In the genomic region with DNA sequence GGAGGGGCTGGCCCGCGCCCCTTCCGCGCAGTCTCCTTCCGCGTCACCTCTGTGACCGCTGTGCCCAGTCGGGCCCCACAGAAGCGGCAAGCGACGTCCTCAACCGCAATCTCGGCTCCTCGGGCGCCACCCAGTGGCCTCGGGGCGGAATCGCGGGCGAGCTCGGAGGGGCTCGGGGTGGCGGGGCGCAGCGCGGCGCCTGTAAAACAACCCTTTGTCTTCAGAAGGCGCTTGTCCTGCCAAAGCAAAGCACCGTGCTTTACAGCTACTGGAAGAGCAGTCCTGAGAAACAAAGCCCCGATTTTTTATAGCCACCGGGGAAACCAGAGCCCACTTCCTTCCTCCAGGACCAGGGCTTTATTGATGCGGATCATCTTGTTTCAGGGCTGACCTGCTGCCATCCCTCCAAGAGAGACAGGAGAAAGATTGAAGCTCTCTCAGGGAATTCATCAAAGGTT, we compare ENCODE assay signal across 8 cellular contexts. TPM values are rescaled to one million over a fixed set of nuclear protein-coding genes. Genes with fewer than 3 reads are reported as not detected.
A peak's percentile ranks its signal among the peaks of the same experiment; 100 is the strongest.
DNase-seq lines count a peak whose midpoint lies in the region; ATAC-seq lines count a peak whose summit lies in the region.

No MANE protein-coding gene starts in this region.

- DNase-seq in CD4-positive, CD25-positive, alpha-beta regulatory T cell: peak; percentile 77 to 90 (median 87)
- peak; percentile 6 for DNase-seq in NCI-H82 treated with DMSO at 0.1 percent for 48 hours (lab: John Stamatoyannopoulos, UW; ENCODE audit: unreplicated experiment)
- peak; percentile 92 for DNase-seq in activated CD8-positive, alpha-beta T cell treated with anti-CD3 and anti-CD28 coated beads, Interleukin-2, amount 10 ng/mL, durations not matched to agents 7 days and 5 days
- peak; percentile 84 for DNase-seq in effector CD8-positive, alpha-beta T cell (lab: John Stamatoyannopoulos, UW)
- DNase-seq in memory B cell (ENCODE audit: low spot score in 2 of 2): peak; percentile 89 to 98
- DNase-seq in stimulated activated CD8-positive, alpha-beta memory T cell treated with anti-CD3 and anti-CD28 coated beads, Interleukin-12 subunit alpha, Interleukin-12 subunit beta, amount 100 ng/mL, for 4 hours (ENCODE audit: low read depth): peak; percentile 84

- H3K27me3 Mint-ChIP-seq in CD4-positive, CD25-positive, alpha-beta regulatory T cell: peaks cover 7% of the 10 kb centered on the region
- H3K27me3 Mint-ChIP-seq in activated CD8-positive, alpha-beta T cell treated with anti-CD3 and anti-CD28 coated beads, Interleukin-2, amount 10 ng/mL, durations not matched to agents 7 days and 5 days (ENCODE audit: low read depth): peaks cover 5% of the 10 kb centered on the region
- no peaks in the 10 kb centered on the region for H3K27me3 Mint-ChIP-seq in memory B cell

- no peaks in the 10 kb centered on the region for H3K27me3 ChIP-seq in CD4-positive, CD25-positive, alpha-beta regulatory T cell (ENCODE audit: control insufficient read depth, insufficient read depth, low read length)

- no peaks in the 10 kb centered on the region for H3K36me3 Mint-ChIP-seq in CD4-positive, CD25-positive, alpha-beta regulatory T cell
- no peaks in the 10 kb centered on the region for H3K36me3 Mint-ChIP-seq in activated CD8-positive, alpha-beta T cell treated with anti-CD3 and anti-CD28 coated beads, Interleukin-2, amount 10 ng/mL, durations not matched to agents 7 days and 5 days (ENCODE audit: low read depth)
- H3K36me3 Mint-ChIP-seq in memory B cell: no peaks in the 10 kb centered on the region

- H3K4me1 Mint-ChIP-seq in CD4-positive, CD25-positive, alpha-beta regulatory T cell: peaks cover 0 to 16% (median 4%) of the 10 kb centered on the region in 4 donors
- H3K4me1 Mint-ChIP-seq in activated CD8-positive, alpha-beta T cell treated with anti-CD3 and anti-CD28 coated beads, Interleukin-2, amount 10 ng/mL, durations not matched to agents 7 days and 5 days (ENCODE audit: low read depth): peaks cover 16% of the 10 kb centered on the region
- H3K4me1 Mint-ChIP-seq in memory B cell: peaks cover 7% of the 10 kb centered on the region

- no peaks in the 10 kb centered on the region for H3K9me3 ChIP-seq in CD4-positive, CD25-positive, alpha-beta regulatory T cell (ENCODE audit: control insufficient read depth in 2 of 2, low read length in 2 of 2)

- peak overlapping the region; percentile 91 for H3K4me3 ChIP-seq in CD4-positive, CD25-positive, alpha-beta regulatory T cell (ENCODE audit: low read depth, low read length)

- peak overlapping the region in 1 of 3 donors; percentile 83 for H3K27ac Mint-ChIP-seq in CD4-positive, CD25-positive, alpha-beta regulatory T cell
- H3K27ac Mint-ChIP-seq in activated CD8-positive, alpha-beta T cell treated with anti-CD3 and anti-CD28 coated beads, Interleukin-2, amount 10 ng/mL, durations not matched to agents 7 days and 5 days: peak overlapping the region; percentile 86
- H3K27ac Mint-ChIP-seq in memory B cell: peak overlapping the region; percentile 93

- H3K27ac ChIP-seq in CD4-positive, CD25-positive, alpha-beta regulatory T cell (ENCODE audit: insufficient read depth, low read length, poor library complexity, severe bottlenecking): peak overlapping the region; percentile 68

- H3K4me1 ChIP-seq in CD4-positive, CD25-positive, alpha-beta regulatory T cell (ENCODE audit: control insufficient read depth, insufficient read depth, low read length, poor library complexity, severe bottlenecking): no peaks in the 10 kb centered on the region

- H3K36me3 ChIP-seq in CD4-positive, CD25-positive, alpha-beta regulatory T cell (ENCODE audit: control insufficient read depth, insufficient read depth, low read length): no peaks in the 10 kb centered on the region

- peak overlapping the region; percentile 83 to 93 (median 86) for H3K4me3 Mint-ChIP-seq in CD4-positive, CD25-positive, alpha-beta regulatory T cell
- H3K4me3 Mint-ChIP-seq in activated CD8-positive, alpha-beta T cell treated with anti-CD3 and anti-CD28 coated beads, Interleukin-2, amount 10 ng/mL, durations not matched to agents 7 days and 5 days: peak overlapping the region; percentile 71
- peak overlapping the region; percentile 84 for H3K4me3 Mint-ChIP-seq in memory B cell

- peak; percentile 95 to 98 for ATAC-seq in CD4-positive, CD25-positive, alpha-beta regulatory T cell (ENCODE audit: low read depth in 2 of 2)
- peak; percentile 88 for ATAC-seq in GM19397 (IDR thresholded peaks at IDR 0.05; ENCODE audit: unreplicated experiment)
- ATAC-seq in HG03558 (IDR thresholded peaks at IDR 0.05; ENCODE audit: extremely low read depth, unreplicated experiment): peak; percentile 84
- peak; percentile 96 for ATAC-seq in activated CD8-positive, alpha-beta T cell treated with anti-CD3 and anti-CD28 coated beads, Interleukin-2, amount 10 ng/mL, durations not matched to agents 7 days and 5 days
- peak; percentile 96 for ATAC-seq in memory B cell (ENCODE audit: low read depth)

- H3K9me3 Mint-ChIP-seq in CD4-positive, CD25-positive, alpha-beta regulatory T cell: no peaks in the 10 kb centered on the region
- H3K9me3 Mint-ChIP-seq in activated CD8-positive, alpha-beta T cell treated with anti-CD3 and anti-CD28 coated beads, Interleukin-2, amount 10 ng/mL, durations not matched to agents 7 days and 5 days (ENCODE audit: insufficient read depth): no peaks in the 10 kb centered on the region
- no peaks in the 10 kb centered on the region for H3K9me3 Mint-ChIP-seq in memory B cell

- POLR2A ChIA-PET in activated CD8-positive, alpha-beta T cell treated with anti-CD3 and anti-CD28 coated beads, Interleukin-2, amount 10 ng/mL, durations not matched to agents 7 days and 5 days (lab: Charles Lee): interaction anchor here (0.6 to 3.3 kb wide), 3 partner anchors 37 to 142 kb away, joined by 3 to 14 read pairs (median 3); partner anchors contain the start of gene CDKN2AIP

- CTCF ChIA-PET in activated CD8-positive, alpha-beta T cell treated with anti-CD3 and anti-CD28 coated beads, Interleukin-2, amount 10 ng/mL, durations not matched to agents 7 days and 5 days (lab: Charles Lee): interaction anchor here (0.6 to 1.5 kb wide), 26 partner anchors 9 to 1745 kb away, joined by 3 to 9 read pairs (median 3); no protein-coding TSS in a partner anchor

RNA-seq across cellular contexts. Expression of gene CDKN2AIP, which starts 37.3 kb away (rescaled TPM):
- 32.5 TPM for total RNA-seq in CD4-positive, CD25-positive, alpha-beta regulatory T cell
- polyA plus RNA-seq in CD4-positive, CD25-positive, alpha-beta regulatory T cell: 10 to 100 TPM; 23.0 to 46.4 (median 36.1) TPM
- total RNA-seq in activated CD8-positive, alpha-beta T cell treated with anti-CD3 and anti-CD28 coated beads, Interleukin-2, amount 10 ng/mL, durations not matched to agents 7 days and 5 days: 10 to 100 TPM; 27.6 to 30.2 TPM

Comparison
In these comparisons a context has a peak if more than half of its experiments do, and no peak if none do; other contexts are left out.
1. Peak in every context shown above with its lines: DNase-seq, ATAC-seq, H3K4me3 ChIP-seq and H3K27ac ChIP-seq.
2. DNase-seq: peak in every context shown above with its lines; median percentile 94 in memory B cell; 92 in activated CD8-positive, alpha-beta T cell treated with anti-CD3 and anti-CD28 coated beads, Interleukin-2, amount 10 ng/mL, durations not matched to agents 7 days and 5 days; 87 in CD4-positive, CD25-positive, alpha-beta regulatory T cell; 84 in effector CD8-positive, alpha-beta T cell; 84 in stimulated activated CD8-positive, alpha-beta memory T cell treated with anti-CD3 and anti-CD28 coated beads, Interleukin-12 subunit alpha, Interleukin-12 subunit beta, amount 100 ng/mL, for 4 hours; 6 in NCI-H82 treated with DMSO at 0.1 percent for 48 hours.